ENCODE assay signal across 8 cellular contexts in the genomic region with DNA sequence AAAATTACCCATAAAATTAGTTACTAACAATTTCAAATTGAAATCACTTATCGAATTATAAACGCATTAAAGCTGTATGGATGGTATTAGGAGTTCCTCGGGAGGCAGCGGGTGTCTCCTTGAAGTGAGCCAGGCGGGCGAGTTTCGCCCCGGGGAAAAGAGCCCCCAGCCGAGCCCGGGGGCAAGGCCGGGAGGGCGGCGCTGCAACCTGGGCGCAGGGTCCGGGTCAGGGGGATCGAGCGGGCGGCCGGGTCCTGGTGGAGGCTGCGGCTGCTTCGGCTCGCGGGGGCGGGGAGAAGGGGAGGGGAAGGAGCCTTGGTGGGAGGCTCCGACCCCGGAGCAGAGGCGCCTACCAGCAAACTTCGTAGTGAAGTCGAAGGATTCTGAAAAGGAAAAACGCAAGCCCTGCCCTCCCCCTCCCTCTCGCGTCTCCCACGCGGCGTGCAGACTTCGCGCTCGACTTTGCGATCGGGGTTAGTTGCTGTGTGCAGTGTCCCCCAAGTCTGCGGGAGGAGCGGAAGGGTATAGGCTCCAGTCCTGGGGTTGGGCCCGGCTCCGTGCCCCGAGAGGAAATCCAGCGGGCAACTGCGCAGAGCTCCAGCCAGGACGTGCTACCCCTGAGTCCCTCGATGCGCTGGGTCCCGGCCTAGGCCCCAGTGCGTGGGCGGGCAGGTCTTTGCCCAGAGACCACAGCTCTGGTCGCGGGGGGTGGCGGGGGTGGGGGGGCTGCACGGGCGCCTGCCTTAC.
A peak's percentile ranks its signal among the peaks of the same experiment; 100 is the strongest.
DNase-seq lines count a peak whose midpoint lies in the region; ATAC-seq and TF ChIP-seq lines count a peak whose summit lies in the region.

No MANE protein-coding gene starts in this region.

- H3K27me3 ChIP-seq in adipocyte (replicated peaks; ENCODE audit: control insufficient read depth, insufficient read depth, low read length) (peaks cover 5% of the 10 kb centered on the region), iPS-20b (ENCODE audit: insufficient read depth, low read length) (peaks cover 69% of the 10 kb centered on the region)

- H3K4me3 ChIP-seq in adipocyte (ENCODE audit: low read length) (peak overlapping the region; percentile 82), iPS-20b (ENCODE audit: low read length) (peak overlapping the region; percentile 75)

- H3K36me3 ChIP-seq in adipocyte (ENCODE audit: control insufficient read depth, insufficient read depth, low read length, severe bottlenecking) (peaks cover 7% of the 10 kb centered on the region), iPS-20b (ENCODE audit: insufficient read depth, low read depth, low read length) (no peaks in the 10 kb centered on the region)

- H3K4me1 ChIP-seq in adipocyte (ENCODE audit: control insufficient read depth, insufficient read depth, low read length) (peaks cover 17% of the 10 kb centered on the region), iPS-20b (ENCODE audit: insufficient read depth, low read length) (peaks cover 30% of the 10 kb centered on the region)

- CTCF ChIA-PET in HEK293T (lab: Yijun Ruan, JAX) = interaction anchor here (2.0 kb wide), 2 partner anchors 139 to 146 kb away, joined by 10 to 17 read pairs; no protein-coding TSS in a partner anchor

- peak overlapping the region; percentile 79 for H3K9ac ChIP-seq in adipocyte (ENCODE audit: low read length)
- H3K9ac ChIP-seq in iPS-20b (ENCODE audit: low read depth, low read length) = peak overlapping the region; percentile 50; the same call in 1 of the 2 replicates

- DNase-seq in HEK293T (ENCODE audit: extremely low spot score) = peak; percentile 39
- peak; percentile 51 for DNase-seq in adipocyte (ENCODE audit: low read depth)
- DNase-seq in stimulated activated effector memory CD8-positive, alpha-beta T cell treated with anti-CD3 and anti-CD28 coated beads, Interleukin-12 subunit alpha, Interleukin-12 subunit beta, amount 100 ng/mL, for 72 hours (ENCODE audit: low spot score in 2 of 2) = no peak
- DNase-seq in activated gamma-delta T cell (lab: John Stamatoyannopoulos, UW) = no peak
- no peak for DNase-seq in stimulated activated CD4-positive, alpha-beta T cell treated with anti-CD3 and anti-CD28 coated beads, Interleukin-12 subunit alpha, Interleukin-12 subunit beta, amount 100 ng/mL, for 4 hours
- DNase-seq in NK-92 treated with Interleukin-12 subunit alpha and Interleukin-12 subunit beta, amount 100 ng/mL, for 24 hours (lab: John Stamatoyannopoulos, UW) = no peak

- no peak for ATAC-seq in stimulated activated effector memory CD8-positive, alpha-beta T cell treated with anti-CD3 and anti-CD28 coated beads, Interleukin-12 subunit alpha, Interleukin-12 subunit beta, amount 100 ng/mL, for 72 hours
- no peak for ATAC-seq in GM18520 (IDR thresholded peaks at IDR 0.05; ENCODE audit: unreplicated experiment)

- H3K4me3 Mint-ChIP-seq in stimulated activated effector memory CD8-positive, alpha-beta T cell treated with anti-CD3 and anti-CD28 coated beads, Interleukin-12 subunit alpha, Interleukin-12 subunit beta, amount 100 ng/mL, for 72 hours = peak overlapping the region; percentile 11

- no peaks in the 10 kb centered on the region for H3K9me3 ChIP-seq in adipocyte (ENCODE audit: control insufficient read depth, low read length)
- H3K9me3 ChIP-seq in iPS-20b (ENCODE audit: insufficient read depth, low read depth, low read length) = no peaks in the 10 kb centered on the region

- no peaks in the 10 kb centered on the region for H3K4me1 Mint-ChIP-seq in stimulated activated effector memory CD8-positive, alpha-beta T cell treated with anti-CD3 and anti-CD28 coated beads, Interleukin-12 subunit alpha, Interleukin-12 subunit beta, amount 100 ng/mL, for 72 hours

- no peak overlapping the region for H3K27ac Mint-ChIP-seq in stimulated activated effector memory CD8-positive, alpha-beta T cell treated with anti-CD3 and anti-CD28 coated beads, Interleukin-12 subunit alpha, Interleukin-12 subunit beta, amount 100 ng/mL, for 72 hours

- no peaks in the 10 kb centered on the region for H3K36me3 Mint-ChIP-seq in stimulated activated effector memory CD8-positive, alpha-beta T cell treated with anti-CD3 and anti-CD28 coated beads, Interleukin-12 subunit alpha, Interleukin-12 subunit beta, amount 100 ng/mL, for 72 hours

- H3K27ac ChIP-seq in iPS-20b (ENCODE audit: low read length) = no peak overlapping the region

- POLR2A ChIA-PET in HEK293T (lab: Yijun Ruan, JAX) = interaction anchor here (1.2 to 5.4 kb wide), 6 partner anchors 8 to 147 kb away, joined by 3 to 64 read pairs (median 5); a partner anchor contains a TSS

- no peaks in the 10 kb centered on the region for H3K9me3 Mint-ChIP-seq in stimulated activated effector memory CD8-positive, alpha-beta T cell treated with anti-CD3 and anti-CD28 coated beads, Interleukin-12 subunit alpha, Interleukin-12 subunit beta, amount 100 ng/mL, for 72 hours

TF ChIP-seq in HEK293T, 16 proteins besides CTCF, POLR2A, EP300 and RAD21:
- TF ChIP-seq L3MBTL2 (conservative IDR thresholded peaks at IDR 0.05) (peak; percentile 57), ZNF384 (IDR thresholded peaks at IDR 0.05) (no peak), FOXA1 (IDR thresholded peaks at IDR 0.05) (no peak), HDGF (IDR thresholded peaks at IDR 0.05; ENCODE audit: borderline replicate concordance) (no peak), BHLHE40 (IDR thresholded peaks at IDR 0.05; ENCODE audit: borderline replicate concordance) (no peak), FOXK2 (IDR thresholded peaks at IDR 0.05) (no peak), FOXM1 (IDR thresholded peaks at IDR 0.05; ENCODE audit: borderline replicate concordance) (no peak)
TF ChIP-seq in HEK293T: peak in this region for 1.

Comparison
In these comparisons a context has a peak if more than half of its experiments do, and no peak if none do; other contexts are left out.
1. DNase-seq: peak in HEK293T (single experiment) and adipocyte (single experiment); none in stimulated activated effector memory CD8-positive, alpha-beta T cell treated with anti-CD3 and anti-CD28 coated beads, Interleukin-12 subunit alpha, Interleukin-12 subunit beta, amount 100 ng/mL, for 72 hours (0 of 2), activated gamma-delta T cell (single experiment), stimulated activated CD4-positive, alpha-beta T cell treated with anti-CD3 and anti-CD28 coated beads, Interleukin-12 subunit alpha, Interleukin-12 subunit beta, amount 100 ng/mL, for 4 hours (single experiment) and NK-92 treated with Interleukin-12 subunit alpha and Interleukin-12 subunit beta, amount 100 ng/mL, for 24 hours (single experiment).